In genomic region chr10:13490503-13490902, GRCh38 we compare ENCODE assay signal across 24 cellular contexts. TPM values are rescaled to one million over a fixed set of nuclear protein-coding genes. Genes with fewer than 3 reads are reported as not detected.
A peak's percentile ranks its signal among the peaks of the same experiment; 100 is the strongest.
DNase-seq lines count a peak whose midpoint lies in the region; ATAC-seq, FAIRE-seq and TF ChIP-seq lines count a peak whose summit lies in the region.
"Had no signal": no experiment of that assay in that cellular context is flagged by ENCODE, and none has a peak within 500 bp of the region (broad histone marks: within the 10 kb centered on the region; RNA-seq: fewer than 3 reads in every experiment).

No MANE protein-coding gene starts in this region.

- H3K9me3 Mint-ChIP-seq in activated naive CD4-positive, alpha-beta T cell treated with anti-CD3 and anti-CD28 coated beads, Interleukin-2, amount 50 U/mL, for 24 hours: no peaks in the 10 kb centered on the region
- H3K9me3 Mint-ChIP-seq: CD4-positive, alpha-beta memory T cell had no signal

- no peak overlapping the region for H3K4me3 ChIP-seq in neuronal stem cell (ENCODE audit: low read length in 2 of 2)
- H3K4me3 ChIP-seq in small intestine (ENCODE audit: low read depth in 1 of 2, low read length in 2 of 2): no peak overlapping the region
- no peak overlapping the region for H3K4me3 ChIP-seq in adrenal gland
- H3K4me3 ChIP-seq: A549; BLaER1 treated with 17β-estradiol and CSF1 and Interleukin-3, amounts not matched to agents 10 nM and 100 nM; GM12878; HAP-1 had no signal

- no peak overlapping the region for H3K23ac ChIP-seq in neuronal stem cell (ENCODE audit: low read depth, low read length, poor library complexity)

- H3K4ac ChIP-seq in neuronal stem cell (ENCODE audit: low read length): no peak overlapping the region

- no peak overlapping the region for H2AFZ ChIP-seq in neuronal stem cell (ENCODE audit: low read length)

- POLR2A ChIA-PET in HEK293T (lab: Yijun Ruan, JAX): no interaction called here

- H3K4me1 ChIP-seq in neuronal stem cell (ENCODE audit: control insufficient read depth in 2 of 2, insufficient read depth in 1 of 2, low read depth in 1 of 2, low read length in 2 of 2) (peaks cover 0 to 18% of the 10 kb centered on the region in 2 donors), small intestine (ENCODE audit: control insufficient read depth in 2 of 2, insufficient read depth in 1 of 2, low read depth in 1 of 2, low read length in 1 of 2) (no peaks in the 10 kb centered on the region), adrenal gland (replicated peaks in 1 of 2) (no peaks in the 10 kb centered on the region)
- H3K4me1 ChIP-seq: A549; BE2C; BLaER1 treated with 17β-estradiol and CSF1 and Interleukin-3, amounts not matched to agents 10 nM and 100 nM; HAP-1 had no signal

- H3K9me3 ChIP-seq in T-helper 17 cell (ENCODE audit: control insufficient read depth, low read length, poor library complexity, severe bottlenecking) (no peaks in the 10 kb centered on the region), neuronal stem cell (replicated peaks in 1 of 2; ENCODE audit: control insufficient read depth in 2 of 2, insufficient read depth in 1 of 2, low read depth in 1 of 2, low read length in 2 of 2) (no peaks in the 10 kb centered on the region), small intestine (ENCODE audit: control insufficient read depth, low read depth) (no peaks in the 10 kb centered on the region), adrenal gland (replicated peaks in 1 of 3) (no peaks in the 10 kb centered on the region)
- H3K9me3 ChIP-seq: A549; BE2C; BLaER1 treated with 17β-estradiol and CSF1 and Interleukin-3, amounts not matched to agents 10 nM and 100 nM; HAP-1 had no signal

- no peaks in the 10 kb centered on the region for H3K27me3 Mint-ChIP-seq in activated naive CD4-positive, alpha-beta T cell treated with anti-CD3 and anti-CD28 coated beads, Interleukin-2, amount 50 U/mL, for 24 hours
- peaks cover 30% of the 10 kb centered on the region for H3K27me3 Mint-ChIP-seq in T-helper 17 cell

- H2AK5ac ChIP-seq in neuronal stem cell (ENCODE audit: low read depth, low read length): no peak overlapping the region

- no peaks in the 10 kb centered on the region for H3K4me1 Mint-ChIP-seq in activated naive CD4-positive, alpha-beta T cell treated with anti-CD3 and anti-CD28 coated beads, Interleukin-2, amount 50 U/mL, for 24 hours
- H3K4me1 Mint-ChIP-seq in T-helper 17 cell: no peaks in the 10 kb centered on the region
- H3K4me1 Mint-ChIP-seq: CD4-positive, alpha-beta memory T cell had no signal

- peak overlapping the region; percentile 38 for H2BK15ac ChIP-seq in neuronal stem cell (ENCODE audit: low read length)

- ATAC-seq in T-helper 17 cell: no peak
- ATAC-seq: A549, GM12878 had no signal

- CTCF ChIA-PET in HEK293T (lab: Yijun Ruan, JAX): interaction anchor here (0.5 kb wide), 1 partner anchor 38 kb away, joined by 3 read pairs; no protein-coding TSS in a partner anchor

- no peak overlapping the region for H3K27ac ChIP-seq in neuronal stem cell (replicated peaks; ENCODE audit: low read length)
- H3K27ac ChIP-seq in small intestine (ENCODE audit: low read depth in 1 of 2, low read length in 1 of 2): no peak overlapping the region
- no peak overlapping the region for H3K27ac ChIP-seq in adrenal gland
- H3K27ac ChIP-seq: A549; BLaER1 treated with 17β-estradiol and CSF1 and Interleukin-3, amounts not matched to agents 10 nM and 100 nM had no signal

- no peaks in the 10 kb centered on the region for H3K79me1 ChIP-seq in neuronal stem cell (ENCODE audit: low read depth, low read length)

- no peak overlapping the region for H3K4me3 Mint-ChIP-seq in activated naive CD4-positive, alpha-beta T cell treated with anti-CD3 and anti-CD28 coated beads, Interleukin-2, amount 50 U/mL, for 24 hours
- H3K4me3 Mint-ChIP-seq in T-helper 17 cell: no peak overlapping the region

- no peak overlapping the region for H2BK5ac ChIP-seq in neuronal stem cell (ENCODE audit: low read length)

- H4K8ac ChIP-seq in neuronal stem cell (ENCODE audit: low read depth, low read length): no peak overlapping the region

- TF ChIP-seq CTCF in adrenal gland (IDR thresholded peaks at IDR 0.05): no peak

- no peak overlapping the region for H3K14ac ChIP-seq in neuronal stem cell (ENCODE audit: low read length)

- no peak overlapping the region for H2BK120ac ChIP-seq in neuronal stem cell (ENCODE audit: low read depth, low read length)

- no peak overlapping the region for H3K18ac ChIP-seq in neuronal stem cell (ENCODE audit: low read length)

- H3K9ac ChIP-seq in neuronal stem cell (ENCODE audit: low read depth, low read length, poor library complexity): no peak overlapping the region
- H3K9ac ChIP-seq: BLaER1 treated with 17β-estradiol and CSF1 and Interleukin-3, amounts not matched to agents 10 nM and 100 nM had no signal

- no peak overlapping the region for H3K4me2 ChIP-seq in neuronal stem cell (ENCODE audit: insufficient read depth, low read length, poor library complexity, severe bottlenecking)
- H3K4me2 ChIP-seq: A549; BLaER1 treated with 17β-estradiol and CSF1 and Interleukin-3, amounts not matched to agents 10 nM and 100 nM had no signal

- no peaks in the 10 kb centered on the region for H3K36me3 Mint-ChIP-seq in activated naive CD4-positive, alpha-beta T cell treated with anti-CD3 and anti-CD28 coated beads, Interleukin-2, amount 50 U/mL, for 24 hours
- no peaks in the 10 kb centered on the region for H3K36me3 Mint-ChIP-seq in T-helper 17 cell (ENCODE audit: low read depth)
- H3K36me3 Mint-ChIP-seq: CD4-positive, alpha-beta memory T cell had no signal

- no peak for DNase-seq in activated naive CD4-positive, alpha-beta T cell treated with Interleukin-2 at 50 U/mL for 16 hours
- DNase-seq in T-helper 17 cell (no peak), neuronal stem cell (ENCODE audit: low spot score) (no peak), small intestine (peak; percentile 60), HuH-7 (ENCODE audit: low spot score) (no peak), adrenal gland (no peak), HEK293T (ENCODE audit: extremely low spot score) (no peak)
- DNase-seq: 8988T; ACHN; AML-193; BE2C; Calu3; CD4-positive, alpha-beta memory T cell; COR-L47; DMS53; DND-41; GOT3 had no signal

- no peak overlapping the region for H2BK12ac ChIP-seq in neuronal stem cell (ENCODE audit: low read length)

- intact Hi-C loops in adrenal gland (cut with DNase I): no loop called here

- no peak overlapping the region for H4K91ac ChIP-seq in neuronal stem cell (ENCODE audit: low read depth, low read length, poor library complexity)

- no peak for TF ChIP-seq POLR2A in adrenal gland (IDR thresholded peaks at IDR 0.05)

- WGBS in neuronal stem cell (ENCODE audit: extremely low coverage in 2 of 2, insufficient read length in 2 of 2, insufficient replicate concordance in 1 of 2), 2 donors: no CpG with 5 or more reads among the region's 5 CpGs
- WGBS in small intestine, 3 donors: 24 to 68% (median 56%) methylated on average over 5 of the region's 5 CpGs
- 91 to 95% (median 95%) methylated on average over 5 of the region's 5 CpGs for WGBS in adrenal gland, 4 donors

- H3K27ac Mint-ChIP-seq in activated naive CD4-positive, alpha-beta T cell treated with anti-CD3 and anti-CD28 coated beads, Interleukin-2, amount 50 U/mL, for 24 hours: peak overlapping the region; percentile 1
- H3K27ac Mint-ChIP-seq in T-helper 17 cell: peak overlapping the region; percentile 46

- FAIRE-seq in small intestine (lab: Jason Lieb, UNC): no peak
- FAIRE-seq: A549, G401.6, GM12878, H54 had no signal

- H3K27me3 ChIP-seq in neuronal stem cell (ENCODE audit: control insufficient read depth in 3 of 3, insufficient read depth in 3 of 3, low read depth in 1 of 3, low read length in 3 of 3): no peaks in the 10 kb centered on the region
- no peaks in the 10 kb centered on the region for H3K27me3 ChIP-seq in small intestine (ENCODE audit: control insufficient read depth in 2 of 2, insufficient read depth in 2 of 2, low read length in 2 of 2)
- H3K27me3 ChIP-seq in adrenal gland: no peaks in the 10 kb centered on the region
- H3K27me3 ChIP-seq: BLaER1 treated with 17β-estradiol and CSF1 and Interleukin-3, amounts not matched to agents 10 nM and 100 nM had no signal

- H3K36me3 ChIP-seq in neuronal stem cell (replicated peaks in 1 of 2; ENCODE audit: control insufficient read depth in 2 of 2, insufficient read depth in 2 of 2, low read length in 2 of 2) (no peaks in the 10 kb centered on the region), small intestine (ENCODE audit: control insufficient read depth in 2 of 2, insufficient read depth in 2 of 2, low read length in 2 of 2) (peaks cover 0 to 4% of the 10 kb centered on the region in 2 donors), adrenal gland (replicated peaks in 1 of 2) (no peaks in the 10 kb centered on the region)
- H3K36me3 ChIP-seq: BE2C; BLaER1 treated with 17β-estradiol and CSF1 and Interleukin-3, amounts not matched to agents 10 nM and 100 nM had no signal

TF ChIP-seq in HEK293T, 16 proteins besides CTCF, POLR2A, EP300 and RAD21:
- no peak for TF ChIP-seq BHLHE40 (IDR thresholded peaks at IDR 0.05; ENCODE audit: borderline replicate concordance)
- no peak for TF ChIP-seq LEF1 (IDR thresholded peaks at IDR 0.05; ENCODE audit: borderline replicate concordance)
- TF ChIP-seq FOXA1 (IDR thresholded peaks at IDR 0.05): no peak
- TF ChIP-seq, protein P1, sequence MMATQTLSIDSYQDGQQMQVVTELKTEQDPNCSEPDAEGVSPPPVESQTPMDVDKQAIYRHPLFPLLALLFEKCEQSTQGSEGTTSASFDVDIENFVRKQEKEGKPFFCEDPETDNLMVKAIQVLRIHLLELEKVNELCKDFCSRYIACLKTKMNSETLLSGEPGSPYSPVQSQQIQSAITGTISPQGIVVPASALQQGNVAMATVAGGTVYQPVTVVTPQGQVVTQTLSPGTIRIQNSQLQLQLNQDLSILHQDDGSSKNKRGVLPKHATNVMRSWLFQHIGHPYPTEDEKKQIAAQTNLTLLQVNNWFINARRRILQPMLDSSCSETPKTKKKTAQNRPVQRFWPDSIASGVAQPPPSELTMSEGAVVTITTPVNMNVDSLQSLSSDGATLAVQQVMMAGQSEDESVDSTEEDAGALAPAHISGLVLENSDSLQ (IDR thresholded peaks at IDR 0.05): no peak
- TF ChIP-seq SP1 (IDR thresholded peaks at IDR 0.05): no peak

RNA-seq across cellular contexts. Expression of gene BEND7, which starts 38.3 kb away (rescaled TPM):
- total RNA-seq in T-helper 17 cell (under 1 TPM in 1 of 2 donors, not detected in 1; 0.76 TPM), adrenal gland (10 to 100 TPM in 7 of 8 donors, 1 to 10 TPM in 1; 6.8 to 21.5 (median 14.8) TPM)
- 7.0 TPM for polyA plus RNA-seq in neuronal stem cell (2013, experiment 1 of 2)
- 7.6 TPM for polyA plus RNA-seq in neuronal stem cell (2013, experiment 2 of 2)
- polyA plus RNA-seq in small intestine (10 to 100 TPM; 10.3 to 33.8 (median 33.2) TPM), adrenal gland (10 to 100 TPM in 1 of 3 donors, 1 to 10 TPM in 2; 5.3 to 15.2 (median 6.8) TPM)
- total RNA-seq: CD4-positive, alpha-beta memory T cell; GM12878 had no signal
- polyA plus RNA-seq: CD4-positive, alpha-beta memory T cell; GM12878 had no signal

Comparison
In these comparisons a context has a peak if more than half of its experiments do, and no peak if none do; other contexts are left out.
1. RNA of gene BEND7, which starts 38.3 kb away (total RNA-seq): 6.8 to 21.5 TPM in adrenal gland; 0.76 TPM in T-helper 17 cell; every median in the first group is over 4 times any median in the second.